In genomic region chr9:108897324-108898096, GRCh38 we compare ENCODE assay signal across 1 cellular context.
TF ChIP-seq lines count a peak whose summit lies in the region.

No MANE protein-coding gene starts in this region.

TF ChIP-seq in HepG2, 621 proteins besides CTCF, POLR2A, EP300 and RAD21 (continued from another document):
- no peak for TF ChIP-seq KIAA2018 (CRISPR knock-in tag; IDR thresholded peaks at IDR 0.05; ENCODE audit: borderline replicate concordance)
- no peak for TF ChIP-seq SOX13 (IDR thresholded peaks at IDR 0.05)
- peak in 1 of 2 experiments; percentile 38; a peak in 1 of 4 replicates for TF ChIP-seq SOX13 (CRISPR knock-in tag; conservative IDR thresholded peaks at IDR 0.05 in 1 of 2, IDR thresholded peaks at IDR 0.05 in 1 of 2)
- TF ChIP-seq ZBTB34 (CRISPR knock-in tag; IDR thresholded peaks at IDR 0.05), result no peak
- TF ChIP-seq, protein P1, sequence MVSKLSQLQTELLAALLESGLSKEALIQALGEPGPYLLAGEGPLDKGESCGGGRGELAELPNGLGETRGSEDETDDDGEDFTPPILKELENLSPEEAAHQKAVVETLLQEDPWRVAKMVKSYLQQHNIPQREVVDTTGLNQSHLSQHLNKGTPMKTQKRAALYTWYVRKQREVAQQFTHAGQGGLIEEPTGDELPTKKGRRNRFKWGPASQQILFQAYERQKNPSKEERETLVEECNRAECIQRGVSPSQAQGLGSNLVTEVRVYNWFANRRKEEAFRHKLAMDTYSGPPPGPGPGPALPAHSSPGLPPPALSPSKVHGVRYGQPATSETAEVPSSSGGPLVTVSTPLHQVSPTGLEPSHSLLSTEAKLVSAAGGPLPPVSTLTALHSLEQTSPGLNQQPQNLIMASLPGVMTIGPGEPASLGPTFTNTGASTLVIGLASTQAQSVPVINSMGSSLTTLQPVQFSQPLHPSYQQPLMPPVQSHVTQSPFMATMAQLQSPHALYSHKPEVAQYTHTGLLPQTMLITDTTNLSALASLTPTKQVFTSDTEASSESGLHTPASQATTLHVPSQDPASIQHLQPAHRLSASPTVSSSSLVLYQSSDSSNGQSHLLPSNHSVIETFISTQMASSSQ (IDR thresholded peaks at IDR 0.05; ENCODE audit: low read depth), result peak; percentile 56; the same call in 1 of the 2 replicates
- TF ChIP-seq, protein P1 (CRISPR knock-in tag; IDR thresholded peaks at IDR 0.05; ENCODE audit: borderline replicate concordance), result no peak
- no peak for TF ChIP-seq POGK (CRISPR knock-in tag; conservative IDR thresholded peaks at IDR 0.05)
- TF ChIP-seq ZBTB25 (CRISPR knock-in tag; IDR thresholded peaks at IDR 0.05), result no peak
- no peak for TF ChIP-seq NR2F2 (IDR thresholded peaks at IDR 0.05; ENCODE audit: borderline replicate concordance, low read depth)
- TF ChIP-seq MEF2D (CRISPR knock-in tag; IDR thresholded peaks at IDR 0.05), result no peak
- no peak for TF ChIP-seq REPIN1 (CRISPR knock-in tag; IDR thresholded peaks at IDR 0.05; ENCODE audit: borderline replicate concordance, low read depth)
- TF ChIP-seq TBL1XR1 (IDR thresholded peaks at IDR 0.05; ENCODE audit: borderline replicate concordance, low read length, partially characterized antibody), result no peak
- no peak for TF ChIP-seq ZNF616 (CRISPR knock-in tag; IDR thresholded peaks at IDR 0.05; ENCODE audit: low read depth)
